24 cellular contexts compared by ENCODE assay signal in genomic region chr10:126058104-126058503, GRCh38.
A peak's percentile ranks its signal among the peaks of the same experiment; 100 is the strongest.
DNase-seq lines count a peak whose midpoint lies in the region; ATAC-seq and TF ChIP-seq lines count a peak whose summit lies in the region.
"Had no signal": no experiment of that assay in that cellular context is flagged by ENCODE, and none has a peak within 500 bp of the region (broad histone marks: within the 10 kb centered on the region; RNA-seq: fewer than 3 reads in every experiment).

No MANE protein-coding gene starts in this region.

- H3K9me2 ChIP-seq in SK-N-SH, result no peaks in the 10 kb centered on the region

- no peak for TF ChIP-seq EP300 in SK-N-SH (IDR thresholded peaks at IDR 0.05; ENCODE audit: borderline replicate concordance in 1 of 2, low read depth in 1 of 2, low read length in 1 of 2)

- CTCF ChIA-PET in SK-N-SH (lab: Yijun Ruan, JAX), result no interaction called here

- peaks cover 9% of the 10 kb centered on the region for H3K9me3 Mint-ChIP-seq in dendritic cell treated with granulocyte-macrophage colony-stimulating factor and Interleukin-4, amounts not matched to agents 40 ng/mL and 50 ng/mL, for 4 days
- no peaks in the 10 kb centered on the region for H3K9me3 Mint-ChIP-seq in neural crest cell
- H3K9me3 Mint-ChIP-seq in type B pancreatic cell, result peaks cover 6% of the 10 kb centered on the region
- H3K9me3 Mint-ChIP-seq: activated CD4-positive, alpha-beta memory T cell treated with anti-CD3 and anti-CD28 coated beads, Interleukin-2, amount 10 ng/mL, durations not matched to agents 7 days and 5 days; stimulated activated memory B cell treated with anti-CD40 and anti-IgM and Interleukin-4, amounts not matched to agents 10 μg/mL and 1 μg/mL and 100 μg/mL, for 72 hours had no signal

- no peak for TF ChIP-seq CTCF in SK-N-SH (IDR thresholded peaks at IDR 0.05)
- TF ChIP-seq CTCF in neural crest cell (conservative IDR thresholded peaks at IDR 0.05), result no peak
- TF ChIP-seq CTCF in type B pancreatic cell (conservative IDR thresholded peaks at IDR 0.05), result no peak
- TF ChIP-seq CTCF in dorsolateral prefrontal cortex (IDR thresholded peaks at IDR 0.05 in 54 of 56, conservative IDR thresholded peaks at IDR 0.05 in 2 of 56; ENCODE audit: low read depth in 1 of 56, partially characterized antibody in 56 of 56), result no peak

- peaks cover 44 to 45% of the 10 kb centered on the region in 2 experiments for H3K4me1 ChIP-seq in SK-N-SH (ENCODE audit: control insufficient read depth in 1 of 2, insufficient read depth in 2 of 2, low read depth in 1 of 2, low read length in 1 of 2)
- H3K4me1 ChIP-seq: uterus had no signal

- H3K4me2 ChIP-seq in SK-N-SH, result peak overlapping the region; percentile 43; the same call in 1 of the 2 replicates

- 0 out of 2 replicates have a peak overlapping the region, but pooled peaks have one; percentile 38 for H3K9ac ChIP-seq in SK-N-SH

- H3K27me3 ChIP-seq in SK-N-SH (ENCODE audit: insufficient read depth) (no peaks in the 10 kb centered on the region), dorsolateral prefrontal cortex (peaks cover 0 to 17% (median 0%) of the 10 kb centered on the region in 45 donors)
- H3K27me3 ChIP-seq: body of pancreas, uterus had no signal

- no peaks in the 10 kb centered on the region for H3K79me2 ChIP-seq in SK-N-SH (ENCODE audit: insufficient read depth)

- no peak for TF ChIP-seq RAD21 in SK-N-SH (IDR thresholded peaks at IDR 0.05; ENCODE audit: low read length)

- intact Hi-C loops in dendritic cell treated with granulocyte-macrophage colony-stimulating factor and Interleukin-4, amounts not matched to agents 40 ng/mL and 50 ng/mL, for 4 days (cut with micrococcal nuclease), result no loop called here
- intact Hi-C loops in dorsolateral prefrontal cortex (cut with DNase I), result no loop called here

- H2AFZ ChIP-seq in SK-N-SH (ENCODE audit: low read depth), result peak overlapping the region; percentile 23; the same call in 1 of the 2 replicates

- H3K4me3 Mint-ChIP-seq in dendritic cell treated with granulocyte-macrophage colony-stimulating factor and Interleukin-4, amounts not matched to agents 40 ng/mL and 50 ng/mL, for 4 days, result no peak overlapping the region
- H3K4me3 Mint-ChIP-seq in neural crest cell (peak overlapping the region; percentile 24), type B pancreatic cell (peak overlapping the region; percentile 45)
- H3K4me3 Mint-ChIP-seq: activated CD4-positive, alpha-beta memory T cell treated with anti-CD3 and anti-CD28 coated beads, Interleukin-2, amount 10 ng/mL, durations not matched to agents 7 days and 5 days; CD4-positive, alpha-beta memory T cell; stimulated activated memory B cell treated with anti-CD40 and anti-IgM and Interleukin-4, amounts not matched to agents 10 μg/mL and 1 μg/mL and 100 μg/mL, for 72 hours; T-helper 17 cell had no signal

- ATAC-seq in SK-N-SH treated with all-trans-retinoic acid at 6 μM for 48 hours, result no peak
- ATAC-seq: body of pancreas; stimulated activated memory B cell treated with anti-CD40 and anti-IgM and Interleukin-4, amounts not matched to agents 10 μg/mL and 1 μg/mL and 100 μg/mL, for 72 hours; T-helper 17 cell had no signal

- no peaks in the 10 kb centered on the region for H4K20me1 ChIP-seq in SK-N-SH (ENCODE audit: insufficient read depth)

- peaks cover 6% of the 10 kb centered on the region for H3K36me3 Mint-ChIP-seq in dendritic cell treated with granulocyte-macrophage colony-stimulating factor and Interleukin-4, amounts not matched to agents 40 ng/mL and 50 ng/mL, for 4 days (ENCODE audit: low read depth)
- H3K36me3 Mint-ChIP-seq in neural crest cell (ENCODE audit: low read depth), result peaks cover 16% of the 10 kb centered on the region
- no peaks in the 10 kb centered on the region for H3K36me3 Mint-ChIP-seq in type B pancreatic cell
- H3K36me3 Mint-ChIP-seq: stimulated activated memory B cell treated with anti-CD40 and anti-IgM and Interleukin-4, amounts not matched to agents 10 μg/mL and 1 μg/mL and 100 μg/mL, for 72 hours had no signal

- 65% methylated on average over 4 of the region's 6 CpGs for WGBS in SK-N-SH (ENCODE audit: low lambda C conversion rate)

- H3F3A ChIP-seq in SK-N-SH (replicated peaks; ENCODE audit: insufficient read depth), result peaks cover 27% of the 10 kb centered on the region

- peaks cover 48% of the 10 kb centered on the region for H3K4me1 Mint-ChIP-seq in dendritic cell treated with granulocyte-macrophage colony-stimulating factor and Interleukin-4, amounts not matched to agents 40 ng/mL and 50 ng/mL, for 4 days (ENCODE audit: low read depth)
- H3K4me1 Mint-ChIP-seq in neural crest cell, result peaks cover 38% of the 10 kb centered on the region
- peaks cover 33% of the 10 kb centered on the region for H3K4me1 Mint-ChIP-seq in type B pancreatic cell (ENCODE audit: unreplicated experiment)
- H3K4me1 Mint-ChIP-seq: activated CD4-positive, alpha-beta memory T cell treated with anti-CD3 and anti-CD28 coated beads, Interleukin-2, amount 10 ng/mL, durations not matched to agents 7 days and 5 days; CD4-positive, alpha-beta memory T cell; stimulated activated memory B cell treated with anti-CD40 and anti-IgM and Interleukin-4, amounts not matched to agents 10 μg/mL and 1 μg/mL and 100 μg/mL, for 72 hours; T-helper 17 cell had no signal

- no peaks in the 10 kb centered on the region for H3K9me3 ChIP-seq in SK-N-SH
- H3K9me3 ChIP-seq: body of pancreas, suprapubic skin, uterus had no signal

- H3K27me3 Mint-ChIP-seq in dendritic cell treated with granulocyte-macrophage colony-stimulating factor and Interleukin-4, amounts not matched to agents 40 ng/mL and 50 ng/mL, for 4 days, result peaks cover 17% of the 10 kb centered on the region
- H3K27me3 Mint-ChIP-seq in neural crest cell (ENCODE audit: low read depth), result no peaks in the 10 kb centered on the region
- peaks cover 8% of the 10 kb centered on the region for H3K27me3 Mint-ChIP-seq in type B pancreatic cell
- H3K27me3 Mint-ChIP-seq: activated CD4-positive, alpha-beta memory T cell treated with anti-CD3 and anti-CD28 coated beads, Interleukin-2, amount 10 ng/mL, durations not matched to agents 7 days and 5 days; stimulated activated memory B cell treated with anti-CD40 and anti-IgM and Interleukin-4, amounts not matched to agents 10 μg/mL and 1 μg/mL and 100 μg/mL, for 72 hours had no signal

- H3K27ac ChIP-seq in SK-N-SH (ENCODE audit: low read depth in 2 of 2, low read length in 1 of 2), result peak overlapping the region; percentile 98 to 99; a peak in 3 of 4 replicates
- H3K27ac ChIP-seq in dorsolateral prefrontal cortex, result no peak overlapping the region
- H3K27ac ChIP-seq: body of pancreas, suprapubic skin, uterus had no signal

- H3K27ac Mint-ChIP-seq in dendritic cell treated with granulocyte-macrophage colony-stimulating factor and Interleukin-4, amounts not matched to agents 40 ng/mL and 50 ng/mL, for 4 days, result peak overlapping the region; percentile 34
- H3K27ac Mint-ChIP-seq in neural crest cell (ENCODE audit: unreplicated experiment), result no peak overlapping the region
- peak overlapping the region; percentile 33 for H3K27ac Mint-ChIP-seq in type B pancreatic cell
- H3K27ac Mint-ChIP-seq: activated CD4-positive, alpha-beta memory T cell treated with anti-CD3 and anti-CD28 coated beads, Interleukin-2, amount 10 ng/mL, durations not matched to agents 7 days and 5 days; CD4-positive, alpha-beta memory T cell; stimulated activated memory B cell treated with anti-CD40 and anti-IgM and Interleukin-4, amounts not matched to agents 10 μg/mL and 1 μg/mL and 100 μg/mL, for 72 hours; T-helper 17 cell had no signal

- DNase-seq in SK-N-SH (peak; percentile 61), neural crest cell (ENCODE audit: low read depth, low spot score) (no peak), type B pancreatic cell (ENCODE audit: extremely low spot score, unreplicated experiment) (peak; percentile 37), hepatic stellate cell (ENCODE audit: low spot score) (no peak), NCI-H526 (lab: John Stamatoyannopoulos, UW) (no peak), dorsolateral prefrontal cortex (no peak)
- DNase-seq: activated CD4-positive, alpha-beta memory T cell treated with anti-CD3 and anti-CD28 coated beads, Interleukin-2, amount 10 ng/mL, durations not matched to agents 7 days and 5 days; activated CD4-positive, alpha-beta T cell treated with anti-CD3 and anti-CD28 coated beads for 1 hour; activated CD8-positive, alpha-beta memory T cell treated with anti-CD3 and anti-CD28 coated beads, Interleukin-2, amount 50 U/mL, for 4 hours; activated naive CD4-positive, alpha-beta T cell treated with Interleukin-2 at 50 U/mL for 16 hours; body of pancreas; CD4-positive, alpha-beta memory T cell; cerebellar nuclear complex; EL; GOT3; NCI-H1436; NCI-H2171; NK-92 treated with Interleukin-12 subunit alpha and Interleukin-12 subunit beta, amount 100 ng/mL, for 24 hours; T-helper 17 cell; uterus had no signal

- H3K36me3 ChIP-seq in SK-N-SH (replicated peaks in 1 of 2; ENCODE audit: control insufficient read depth in 1 of 2, insufficient read depth in 2 of 2, low read length in 1 of 2), result no peaks in the 10 kb centered on the region
- H3K36me3 ChIP-seq: suprapubic skin, uterus had no signal

- H3K4me3 ChIP-seq in SK-N-SH (ENCODE audit: low read depth in 2 of 2, low read length in 1 of 2), result no peak overlapping the region
- no peak overlapping the region for H3K4me3 ChIP-seq in dorsolateral prefrontal cortex
- H3K4me3 ChIP-seq: body of pancreas, suprapubic skin, uterus had no signal

- POLR2A ChIA-PET in SK-N-SH (lab: Yijun Ruan, JAX), result interaction anchor here (0.6 to 0.7 kb wide), 2 partner anchors 184 to 329 kb away, joined by 3 read pairs; no protein-coding TSS in a partner anchor

TF ChIP-seq in SK-N-SH, 30 proteins besides CTCF, POLR2A, EP300 and RAD21 (continues in another document):
- no peak for TF ChIP-seq RFX5 (IDR thresholded peaks at IDR 0.05; ENCODE audit: low read length)
- TF ChIP-seq JUND (IDR thresholded peaks at IDR 0.05), result no peak
- TF ChIP-seq TAF1 (IDR thresholded peaks at IDR 0.05; ENCODE audit: borderline replicate concordance, low read depth, low read length), result no peak
- TF ChIP-seq GATA2 (CRISPR knock-in tag; IDR thresholded peaks at IDR 0.05), result no peak

TF ChIP-seq in SK-N-SH treated with all-trans-retinoic acid at 6 μM for 48 hours, 23 proteins besides CTCF, POLR2A, EP300 and RAD21 (continues in another document):
- TF ChIP-seq TOX (CRISPR knock-in tag; IDR thresholded peaks at IDR 0.05; ENCODE audit: borderline replicate concordance) (no peak), RARB (CRISPR knock-in tag; IDR thresholded peaks at IDR 0.05) (no peak), SNAI2 (CRISPR knock-in tag; IDR thresholded peaks at IDR 0.05) (no peak), ZNF70 (CRISPR knock-in tag; IDR thresholded peaks at IDR 0.05) (no peak), ZC3H10 (CRISPR knock-in tag; IDR thresholded peaks at IDR 0.05) (no peak)

Comparison
In these comparisons a context has a peak if more than half of its experiments do, and no peak if none do; other contexts are left out.
1. DNase-seq: peak in SK-N-SH (single experiment) and type B pancreatic cell (single experiment); none in neural crest cell (single experiment), hepatic stellate cell (single experiment), NCI-H526 (0 of 2) and dorsolateral prefrontal cortex (0 of 10).
2. H3K27ac ChIP-seq: peak in SK-N-SH (2 of 2); none in dorsolateral prefrontal cortex (0 of 59).